ENCODE assay signal across 10 cellular contexts in genomic region chr15:77002954-77003912, GRCh38. TPM values are rescaled to one million over a fixed set of nuclear protein-coding genes. Genes with fewer than 3 reads are reported as not detected.
DNase-seq lines count a peak whose midpoint lies in the region; ATAC-seq and TF ChIP-seq lines count a peak whose summit lies in the region.
"Had no signal": no experiment of that assay in that cellular context is flagged by ENCODE, and none has a peak within 500 bp of the region (broad histone marks: within the 10 kb centered on the region; RNA-seq: fewer than 3 reads in every experiment).

No MANE protein-coding gene starts in this region.

- H3K27me3 ChIP-seq in BLaER1 treated with 17β-estradiol and CSF1 and Interleukin-3, amounts not matched to agents 10 nM and 100 nM, result no peaks in the 10 kb centered on the region
- no peaks in the 10 kb centered on the region for H3K27me3 ChIP-seq in thyroid gland

- peaks cover 0 to 68% (median 18%) of the 10 kb centered on the region in 11 experiments; a peak in 12 of 22 replicates for H4K20me1 ChIP-seq in BLaER1 treated with 17β-estradiol and CSF1 and Interleukin-3, amounts not matched to agents 10 nM and 100 nM

- H3K4me1 ChIP-seq in BLaER1 treated with 17β-estradiol and CSF1 and Interleukin-3, amounts not matched to agents 10 nM and 100 nM, result peaks cover 69 to 100% (median 100%) of the 10 kb centered on the region in 10 experiments
- H3K4me1 ChIP-seq in thyroid gland, result no peaks in the 10 kb centered on the region

- TF ChIP-seq CTCF in thyroid gland (IDR thresholded peaks at IDR 0.05), result no peak

- ATAC-seq in GM21717 (IDR thresholded peaks at IDR 0.05; ENCODE audit: unreplicated experiment), result peak; percentile 81

- peaks cover 0 to 76% (median 63%) of the 10 kb centered on the region in 11 experiments; a peak in 18 of 22 replicates for H3K36me3 ChIP-seq in BLaER1 treated with 17β-estradiol and CSF1 and Interleukin-3, amounts not matched to agents 10 nM and 100 nM
- H3K36me3 ChIP-seq in thyroid gland, result no peaks in the 10 kb centered on the region

- WGBS in thyroid gland, 2 donors, result 82 to 88% methylated on average over 16 of the region's 16 CpGs

- no peak for TF ChIP-seq POLR2A in thyroid gland (IDR thresholded peaks at IDR 0.05)

- intact Hi-C loops in thyroid gland (cut with DNase I), result no loop called here

- peak overlapping the region; percentile 73 to 91 (median 80) for H3K9ac ChIP-seq in BLaER1 treated with 17β-estradiol and CSF1 and Interleukin-3, amounts not matched to agents 10 nM and 100 nM

- H3K4me2 ChIP-seq in BLaER1 treated with 17β-estradiol and CSF1 and Interleukin-3, amounts not matched to agents 10 nM and 100 nM, result peak overlapping the region; percentile 76 to 100 (median 99)

- H3K4me3 ChIP-seq in BLaER1 treated with 17β-estradiol and CSF1 and Interleukin-3, amounts not matched to agents 10 nM and 100 nM, result peak overlapping the region in 9 of 10 experiments; percentile 19 to 56 (median 42); a peak in 16 of 20 replicates
- no peak overlapping the region for H3K4me3 ChIP-seq in thyroid gland (replicated peaks in 1 of 3)

- H3K27ac ChIP-seq in BLaER1 treated with 17β-estradiol and CSF1 and Interleukin-3, amounts not matched to agents 10 nM and 100 nM, result peak overlapping the region; percentile 85 to 99 (median 95)
- no peak overlapping the region for H3K27ac ChIP-seq in thyroid gland
- H3K27ac ChIP-seq: C4-2B had no signal

- DNase-seq in NOMO-1 treated with DMSO at 0.1 percent for 48 hours (lab: John Stamatoyannopoulos, UW; ENCODE audit: unreplicated experiment) (peak; percentile 93), pons (ENCODE audit: low spot score) (peak; percentile 76), HCEC 1CT (no peak), thyroid gland (no peak), NCI-H187 treated with DMSO at 0.1 percent for 48 hours (lab: John Stamatoyannopoulos, UW) (no peak)
- peak; percentile 82 for DNase-seq in activated naive CD4-positive, alpha-beta T cell treated with Interleukin-2 at 50 U/mL for 16 hours

- H3K9me3 ChIP-seq in BLaER1 treated with 17β-estradiol and CSF1 and Interleukin-3, amounts not matched to agents 10 nM and 100 nM (replicated peaks in 1 of 11), result no peaks in the 10 kb centered on the region
- no peaks in the 10 kb centered on the region for H3K9me3 ChIP-seq in thyroid gland

RNA-seq across cellular contexts. Expression of gene PSTPIP1, which starts 8.3 kb away (rescaled TPM):
- 1 to 10 TPM; 1.4 to 6.9 (median 3.7) TPM for total RNA-seq in thyroid gland
- total RNA-seq: kidney epithelial cell had no signal

Comparison
In these comparisons a context has a peak if more than half of its experiments do, and no peak if none do; other contexts are left out.
1. H3K27ac ChIP-seq: peak in BLaER1 treated with 17β-estradiol and CSF1 and Interleukin-3, amounts not matched to agents 10 nM and 100 nM (11 of 11); none in thyroid gland (0 of 3).
2. H3K4me3 ChIP-seq: peak in BLaER1 treated with 17β-estradiol and CSF1 and Interleukin-3, amounts not matched to agents 10 nM and 100 nM (9 of 10); none in thyroid gland (0 of 3).
3. DNase-seq: peak in NOMO-1 treated with DMSO at 0.1 percent for 48 hours (single experiment), activated naive CD4-positive, alpha-beta T cell treated with Interleukin-2 at 50 U/mL for 16 hours (single experiment) and pons (single experiment); none in HCEC 1CT (single experiment), thyroid gland (0 of 2) and NCI-H187 treated with DMSO at 0.1 percent for 48 hours (single experiment).